In the genomic region with DNA sequence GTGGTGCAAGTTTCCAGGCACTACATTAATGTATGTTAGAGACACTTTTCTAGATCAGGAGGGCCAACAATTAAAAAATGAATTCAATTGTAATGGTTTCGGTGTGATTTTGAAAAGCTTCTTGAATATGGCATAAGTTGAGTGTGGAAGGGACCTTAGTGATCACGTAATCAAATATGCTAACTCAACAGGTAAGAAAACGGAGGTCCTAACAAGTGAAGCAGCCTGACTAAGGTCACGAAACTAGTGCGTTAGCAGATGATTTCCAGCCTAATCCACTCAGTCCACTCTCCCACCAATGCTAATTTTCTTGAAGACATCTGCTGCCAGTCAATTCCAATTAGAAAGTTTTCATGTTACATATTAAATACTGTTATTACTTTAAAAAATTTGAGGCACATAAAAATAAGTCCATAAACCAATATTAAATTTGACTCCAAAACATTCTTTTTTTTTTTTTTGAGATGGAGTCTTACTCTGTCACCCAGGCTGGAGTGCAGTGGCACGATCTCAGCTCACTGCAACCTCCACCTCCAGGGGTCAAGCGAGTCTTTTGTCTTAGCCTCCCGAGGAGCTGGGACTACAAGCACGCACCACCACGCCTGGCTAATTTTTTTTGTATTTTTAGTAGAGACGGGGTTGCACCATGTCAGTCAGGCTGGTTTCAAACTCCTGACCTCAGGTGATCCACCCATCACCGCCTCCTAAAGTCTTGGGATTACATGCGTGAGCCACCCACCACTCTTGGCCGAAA, we compare ENCODE assay signal across 9 cellular contexts. TPM values are rescaled to one million over a fixed set of nuclear protein-coding genes. Genes with fewer than 3 reads are reported as not detected.
DNase-seq lines count a peak whose midpoint lies in the region; FAIRE-seq and TF ChIP-seq lines count a peak whose summit lies in the region.
"Had no signal": no experiment of that assay in that cellular context is flagged by ENCODE, and none has a peak within 500 bp of the region (broad histone marks: within the 10 kb centered on the region; RNA-seq: fewer than 3 reads in every experiment).

No MANE protein-coding gene starts in this region.

- no peaks in the 10 kb centered on the region for H3K27me3 Mint-ChIP-seq in MCF 10A (ENCODE audit: insufficient read depth, unreplicated experiment)
- H3K27me3 Mint-ChIP-seq in activated CD4-positive, alpha-beta memory T cell treated with anti-CD3 and anti-CD28 coated beads for 36 hours, result no peaks in the 10 kb centered on the region

- DNase-seq in MCF 10A (ENCODE audit: unreplicated experiment), result no peak
- no peak for DNase-seq in breast epithelium (ENCODE audit: low spot score in 2 of 2)
- DNase-seq in activated CD4-positive, alpha-beta memory T cell treated with anti-CD3 and anti-CD28 coated beads for 36 hours, result no peak
- no peak for DNase-seq in keratinocyte (ENCODE audit: low read depth, low spot score)
- DNase-seq in transverse colon, result no peak
- DNase-seq in NCI-H146 treated with DMSO at 0.1 percent for 48 hours (lab: John Stamatoyannopoulos, UW; ENCODE audit: unreplicated experiment), result no peak
- DNase-seq in NCI-H2081 treated with DMSO at 0.1 percent for 48 hours (lab: John Stamatoyannopoulos, UW), result no peak
- DNase-seq in MG63, result no peak
- DNase-seq: mucosa of descending colon had no signal

- TF ChIP-seq CTCF in MCF 10A (IDR thresholded peaks at IDR 0.05; ENCODE audit: unreplicated experiment) (no peak), breast epithelium (IDR thresholded peaks at IDR 0.05) (no peak), keratinocyte (optimal IDR thresholded peaks at IDR 0.05 in 1 of 3, IDR thresholded peaks at IDR 0.05 in 1 of 3, conservative IDR thresholded peaks at IDR 0.05 in 1 of 3; ENCODE audit: extremely low read depth in 1 of 3, insufficient read depth in 2 of 3, low read length in 3 of 3) (no peak), transverse colon (IDR thresholded peaks at IDR 0.05) (no peak)

- H3K9me1 ChIP-seq in keratinocyte (ENCODE audit: control insufficient read depth, extremely low read depth, insufficient read depth, low read length), result no peaks in the 10 kb centered on the region

- peaks cover 2% of the 10 kb centered on the region for H4K20me1 ChIP-seq in keratinocyte (ENCODE audit: control insufficient read depth, extremely low read depth, insufficient read depth, low read length)

- peak overlapping the region; percentile 28 for H3K4me3 Mint-ChIP-seq in MCF 10A (ENCODE audit: unreplicated experiment)
- peak overlapping the region; percentile 47 for H3K4me3 Mint-ChIP-seq in activated CD4-positive, alpha-beta memory T cell treated with anti-CD3 and anti-CD28 coated beads for 36 hours

- intact Hi-C loops in MCF 10A (cut with micrococcal nuclease), result no loop called here
- intact Hi-C loops in breast epithelium (cut with DNase I; ENCODE audit: low total_unique reads), result no loop called here
- intact Hi-C loops in activated CD4-positive, alpha-beta memory T cell treated with anti-CD3 and anti-CD28 coated beads for 36 hours (cut with micrococcal nuclease), result no loop called here
- intact Hi-C loops in transverse colon (cut with DNase I; ENCODE audit: low total_unique reads), result no loop called here

- POLR2A ChIA-PET in MCF 10A (lab: Yijun Ruan, JAX), result interaction anchor here (0.5 to 7.3 kb wide), 6 partner anchors 9 to 66 kb away, joined by 3 to 150 read pairs (median 4); no protein-coding TSS in a partner anchor
- POLR2A ChIA-PET in activated CD4-positive, alpha-beta memory T cell treated with anti-CD3 and anti-CD28 coated beads for 36 hours (lab: Charles Lee), result interaction anchor here (0.7 kb wide), 1 partner anchor 13 kb away, joined by 3 read pairs; no protein-coding TSS in a partner anchor

- in situ Hi-C loops in transverse colon (cut with MboI; ENCODE audit: low pct_ligation_motif_present in 1 of 4, low pct_unique_long_range_greater_than_20kb in 1 of 4, low sequenced_read_pairs in 3 of 4), result no loop called here

- H3K4me1 ChIP-seq in breast epithelium (peaks cover 4 to 7% of the 10 kb centered on the region in 2 donors), keratinocyte (ENCODE audit: control insufficient read depth, extremely low read depth, insufficient read depth, low read length) (peaks cover 17% of the 10 kb centered on the region), transverse colon (peaks cover 30 to 73% (median 41%) of the 10 kb centered on the region in 4 donors)

- H3K79me2 ChIP-seq in keratinocyte (ENCODE audit: control insufficient read depth, insufficient read depth, low read length), result peaks cover 66% of the 10 kb centered on the region

- H3K4me1 Mint-ChIP-seq in MCF 10A (ENCODE audit: insufficient read depth, unreplicated experiment), result peaks cover 18% of the 10 kb centered on the region
- peaks cover 33% of the 10 kb centered on the region for H3K4me1 Mint-ChIP-seq in activated CD4-positive, alpha-beta memory T cell treated with anti-CD3 and anti-CD28 coated beads for 36 hours (ENCODE audit: low read depth)

- CTCF ChIA-PET in MCF 10A (lab: Yijun Ruan, JAX), result interaction anchor here (0.7 to 2.3 kb wide), 4 partner anchors 18 to 254 kb away, joined by 3 to 11 read pairs (median 4); no protein-coding TSS in a partner anchor
- CTCF ChIA-PET in activated CD4-positive, alpha-beta memory T cell treated with anti-CD3 and anti-CD28 coated beads for 36 hours (lab: Charles Lee), result interaction anchor here (1.2 kb wide), 1 partner anchor 42 kb away, joined by 3 read pairs; no protein-coding TSS in a partner anchor

- no peaks in the 10 kb centered on the region for H3K9me3 Mint-ChIP-seq in MCF 10A (ENCODE audit: unreplicated experiment)
- H3K9me3 Mint-ChIP-seq in activated CD4-positive, alpha-beta memory T cell treated with anti-CD3 and anti-CD28 coated beads for 36 hours, result no peaks in the 10 kb centered on the region

- H3K27ac Mint-ChIP-seq in MCF 10A (ENCODE audit: low read depth, unreplicated experiment), result no peak overlapping the region
- H3K27ac Mint-ChIP-seq in activated CD4-positive, alpha-beta memory T cell treated with anti-CD3 and anti-CD28 coated beads for 36 hours, result no peak overlapping the region

- H3K36me3 ChIP-seq in breast epithelium (no peaks in the 10 kb centered on the region), keratinocyte (ENCODE audit: control insufficient read depth in 2 of 2, extremely low read depth in 1 of 2, insufficient read depth in 2 of 2, low read length in 2 of 2) (no peaks in the 10 kb centered on the region), transverse colon (no peaks in the 10 kb centered on the region), MG63 (0 out of 2 replicates have a peak, but pooled peaks cover 2% of the 10 kb centered on the region)

- no peak for TF ChIP-seq POLR2A in breast epithelium (IDR thresholded peaks at IDR 0.05)
- no peak for TF ChIP-seq POLR2A in transverse colon (IDR thresholded peaks at IDR 0.05)

- H3K27me3 ChIP-seq in breast epithelium, result no peaks in the 10 kb centered on the region
- H3K27me3 ChIP-seq in keratinocyte (ENCODE audit: control insufficient read depth, extremely low read depth, insufficient read depth, low read length), result no peaks in the 10 kb centered on the region
- H3K27me3 ChIP-seq in transverse colon, result no peaks in the 10 kb centered on the region
- no peaks in the 10 kb centered on the region for H3K27me3 ChIP-seq in MG63

- no peak for TF ChIP-seq EP300 in transverse colon (IDR thresholded peaks at IDR 0.05; ENCODE audit: low read depth)

- no peaks in the 10 kb centered on the region for H3K9me3 ChIP-seq in breast epithelium
- H3K9me3 ChIP-seq in keratinocyte (ENCODE audit: control insufficient read depth, low read depth, low read length), result no peaks in the 10 kb centered on the region
- H3K9me3 ChIP-seq in transverse colon, result no peaks in the 10 kb centered on the region
- no peaks in the 10 kb centered on the region for H3K9me3 ChIP-seq in MG63
- H3K9me3 ChIP-seq: mucosa of descending colon had no signal

- dilution Hi-C loops in keratinocyte (cut with MboI; ENCODE audit: extremely low pct_ligation_motif_present, low sequenced_read_pairs), result no loop called here

- BruUV-seq in MCF 10A (replicated peaks; lab: Mats Ljungman, UMichigan), result no TSS peak

- 76 to 92% methylated on average over 10 to 14 of the region's 14 CpGs for WGBS in transverse colon (ENCODE audit: low coverage in 1 of 2), 2 donors

- H3K36me3 Mint-ChIP-seq in MCF 10A (ENCODE audit: insufficient read depth, unreplicated experiment), result peaks cover 12% of the 10 kb centered on the region
- H3K36me3 Mint-ChIP-seq in activated CD4-positive, alpha-beta memory T cell treated with anti-CD3 and anti-CD28 coated beads for 36 hours, result peaks cover 5% of the 10 kb centered on the region

- H3K4me3 ChIP-seq in breast epithelium (peak overlapping the region in 1 of 3 donors; percentile 95), keratinocyte (ENCODE audit: control insufficient read depth in 2 of 3, extremely low read depth in 1 of 3, insufficient read depth in 2 of 3, low read depth in 1 of 3, low read length in 3 of 3) (peak overlapping the region in 1 of 3 experiments; percentile 37), transverse colon (peak overlapping the region in 3 of 4 donors; percentile 90 to 98 (median 94)), MG63 (no peak overlapping the region)
- H3K4me3 ChIP-seq: mucosa of descending colon had no signal

- no peak overlapping the region for H3K9ac ChIP-seq in keratinocyte (ENCODE audit: control insufficient read depth, extremely low read depth, insufficient read depth, low read length)

- no peak for FAIRE-seq in keratinocyte (lab: Jason Lieb, UNC)

- H2AFZ ChIP-seq in keratinocyte (ENCODE audit: control insufficient read depth, low read length), result no peak overlapping the region

- H3K4me2 ChIP-seq in keratinocyte (ENCODE audit: control insufficient read depth, extremely low read depth, insufficient read depth, low read depth, low read length), result peak overlapping the region; percentile 37

- H3K27ac ChIP-seq in breast epithelium (no peak overlapping the region), keratinocyte (ENCODE audit: control insufficient read depth, insufficient read depth, low read length) (no peak overlapping the region), transverse colon (peak overlapping the region in 3 of 4 donors; percentile 98)

RNA-seq across cellular contexts. Expression of a gene that starts 2.3 kb away (rescaled TPM):
- total RNA-seq in MCF 10A (2022), result 10.9 and 12.1 TPM in 2 replicates
- 10 to 100 TPM; 13.9 to 34.5 (median 29.8) TPM for total RNA-seq in breast epithelium
- total RNA-seq in activated CD4-positive, alpha-beta memory T cell treated with anti-CD3 and anti-CD28 coated beads for 36 hours, result 10 to 100 TPM; 18.5 to 21.1 TPM
- polyA plus RNA-seq in keratinocyte, result 3.9 to 9.6 TPM (median 6.0 TPM) in 3 replicates
- 11.3 TPM for polyA plus RNA-seq in keratinocyte (2011; ENCODE audit: low read depth)
- 2.2 and 3.8 TPM in 2 replicates for polyA plus RNA-seq in keratinocyte (2011; cell fraction: cytosol; rRNA removed)
- polyA plus RNA-seq in keratinocyte (2011; cell fraction: nucleus; rRNA removed), result 7.0 and 7.7 TPM in 2 replicates
- 5.3 and 8.0 TPM in 2 replicates for polyA plus RNA-seq in keratinocyte (2012; ENCODE audit: low replicate concordance)
- 2.7 to 20.0 TPM (median 10.3 TPM) in 3 replicates for polyA minus RNA-seq in keratinocyte
- polyA minus RNA-seq in keratinocyte (2011; cell fraction: cytosol; rRNA and poly(A)+ RNA removed), result 2.9 TPM
- polyA minus RNA-seq in keratinocyte (2011; cell fraction: nucleus; rRNA and poly(A)+ RNA removed), result 4.7 and 5.6 TPM in 2 replicates
- total RNA-seq in transverse colon, result 10 to 100 TPM; 13.7 to 26.2 (median 19.8) TPM
- total RNA-seq in MG63 (2014; rRNA removed; shearing (Covaris generic); ENCODE audit: low replicate concordance), result 11.2 and 19.1 TPM in 2 replicates

Comparison
In these comparisons a context has a peak if more than half of its experiments do, and no peak if none do; other contexts are left out.
1. H3K27ac ChIP-seq: peak in transverse colon (3 of 4); none in breast epithelium (0 of 2) and keratinocyte (single experiment).